ENCODE assay signal across 39 cellular contexts in the genomic region with DNA sequence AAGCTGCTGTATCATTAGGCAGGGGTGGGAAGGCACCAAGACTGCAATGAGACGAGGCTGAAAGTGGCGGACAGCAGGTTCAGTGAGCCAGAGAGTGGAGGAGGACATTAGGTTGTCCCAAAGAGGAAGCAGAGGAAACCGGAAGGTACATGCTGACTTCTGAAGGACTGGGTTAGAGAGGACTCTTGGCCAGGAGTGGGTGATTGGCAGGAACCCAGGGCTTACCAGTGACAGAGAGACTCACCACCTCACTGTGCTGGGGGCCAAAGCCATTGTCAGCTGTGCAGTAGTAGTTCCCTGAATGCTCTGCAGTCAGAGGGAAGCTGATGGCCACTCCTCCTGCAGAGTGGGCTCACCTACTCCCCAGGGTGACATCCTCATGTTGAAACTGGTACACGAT. TPM values are rescaled to one million over a fixed set of nuclear protein-coding genes. Genes with fewer than 3 reads are reported as not detected.
"Had no signal": no experiment of that assay in that cellular context is flagged by ENCODE, and none has a peak within 500 bp of the region (broad histone marks: within the 10 kb centered on the region; RNA-seq: fewer than 3 reads in every experiment).

No MANE protein-coding gene starts in this region.

- H3K4me1 Mint-ChIP-seq: activated CD4-positive, alpha-beta T cell treated with anti-CD3 and anti-CD28 coated beads, Interleukin-2, amount 10 ng/mL, durations not matched to agents 7 days and 5 days; activated T-helper 17 cell treated with anti-CD3 and anti-CD28 coated beads, Interleukin-2, amount 50 U/mL, for 72 hours; mesothelial cell of epicardium; nephron progenitor cell; stimulated activated effector memory CD8-positive, alpha-beta T cell treated with anti-CD3 and anti-CD28 coated beads, Interleukin-12 subunit alpha, Interleukin-12 subunit beta, amount 100 ng/mL, for 72 hours; stimulated activated naive CD8-positive, alpha-beta T cell treated with anti-CD3 and anti-CD28 coated beads, Interleukin-15, amount 100 ng/mL, for 72 hours had no signal

- H3K9me3 ChIP-seq: neutrophil, ovary, prostate gland had no signal

- H3K27ac ChIP-seq: brain microvascular endothelial cell, neutrophil, ovary, prostate gland, skin epidermis had no signal

- H3K36me3 ChIP-seq: brain microvascular endothelial cell, neutrophil, ovary, prostate gland had no signal

- ATAC-seq: activated CD8-positive, alpha-beta T cell treated with anti-CD3 and anti-CD28 coated beads for 36 hours; activated T-cell treated with anti-CD3 and anti-CD28 coated beads, Interleukin-2, amount 50 U/mL, for 4 hours; activated T-helper 17 cell treated with anti-CD3 and anti-CD28 coated beads, Interleukin-2, amount 50 U/mL, for 72 hours; left cardiac atrium; sciatic nerve; stimulated activated effector memory CD8-positive, alpha-beta T cell treated with anti-CD3 and anti-CD28 coated beads, Interleukin-12 subunit alpha, Interleukin-12 subunit beta, amount 100 ng/mL, for 72 hours; stimulated activated naive CD8-positive, alpha-beta T cell treated with anti-CD3 and anti-CD28 coated beads, Interleukin-15, amount 100 ng/mL, for 72 hours had no signal

- H3K36me3 Mint-ChIP-seq: mesothelial cell of epicardium; naive B cell; stimulated activated effector memory CD8-positive, alpha-beta T cell treated with anti-CD3 and anti-CD28 coated beads, Interleukin-12 subunit alpha, Interleukin-12 subunit beta, amount 100 ng/mL, for 72 hours had no signal

- H3K27me3 Mint-ChIP-seq: stimulated activated naive CD8-positive, alpha-beta T cell treated with anti-CD3 and anti-CD28 coated beads, Interleukin-15, amount 100 ng/mL, for 72 hours had no signal

- H3K27ac Mint-ChIP-seq: activated CD4-positive, alpha-beta T cell treated with anti-CD3 and anti-CD28 coated beads, Interleukin-2, amount 10 ng/mL, durations not matched to agents 7 days and 5 days; activated CD8-positive, alpha-beta T cell treated with anti-CD3 and anti-CD28 coated beads for 36 hours; activated T-helper 17 cell treated with anti-CD3 and anti-CD28 coated beads, Interleukin-2, amount 50 U/mL, for 72 hours; mesothelial cell of epicardium; nephron progenitor cell; stimulated activated effector memory CD8-positive, alpha-beta T cell treated with anti-CD3 and anti-CD28 coated beads, Interleukin-12 subunit alpha, Interleukin-12 subunit beta, amount 100 ng/mL, for 72 hours; T-helper 1 cell treated with Interleukin-12 subunit alpha and Interleukin-12 subunit beta and Interleukin-4 antibody, amounts not matched to agents 30 μg/mL and 1 μg/mL, for 36 hours had no signal

- H3K4me3 Mint-ChIP-seq: activated CD4-positive, alpha-beta T cell treated with anti-CD3 and anti-CD28 coated beads, Interleukin-2, amount 10 ng/mL, durations not matched to agents 7 days and 5 days; activated CD8-positive, alpha-beta T cell treated with anti-CD3 and anti-CD28 coated beads for 36 hours; activated T-cell treated with anti-CD3 and anti-CD28 coated beads, Interleukin-2, amount 50 U/mL, for 4 hours; activated T-helper 17 cell treated with anti-CD3 and anti-CD28 coated beads, Interleukin-2, amount 50 U/mL, for 72 hours; mesothelial cell of epicardium; naive B cell; nephron progenitor cell; stimulated activated effector memory CD8-positive, alpha-beta T cell treated with anti-CD3 and anti-CD28 coated beads, Interleukin-12 subunit alpha, Interleukin-12 subunit beta, amount 100 ng/mL, for 72 hours; stimulated activated naive CD8-positive, alpha-beta T cell treated with anti-CD3 and anti-CD28 coated beads, Interleukin-15, amount 100 ng/mL, for 72 hours; T-helper 1 cell treated with Interleukin-12 subunit alpha and Interleukin-12 subunit beta and Interleukin-4 antibody, amounts not matched to agents 30 μg/mL and 1 μg/mL, for 36 hours had no signal

- DNase-seq: activated CD4-positive, alpha-beta T cell treated with anti-CD3 and anti-CD28 coated beads for 1 hour; activated CD4-positive, alpha-beta T cell treated with anti-CD3 and anti-CD28 coated beads, Interleukin-2, amount 10 ng/mL, durations not matched to agents 7 days and 5 days; activated CD8-positive, alpha-beta T cell treated with anti-CD3 and anti-CD28 coated beads for 36 hours; activated gamma-delta T cell treated with Interleukin-2 at 50 U/mL for 16 hours; activated naive CD4-positive, alpha-beta T cell treated with anti-CD3 and anti-CD28 coated beads, Interleukin-2, amount 50 U/mL, for 16 hours; activated T-cell treated with anti-CD3 and anti-CD28 coated beads, Interleukin-2, amount 50 U/mL, for 4 hours; amniotic stem cell; brain microvascular endothelial cell; caudate nucleus; cortex of kidney; head of caudate nucleus; hippocampal formation; left cardiac atrium; naive B cell; nephron progenitor cell; ovary; retina; stimulated activated CD4-positive, alpha-beta T cell treated with anti-CD3 and anti-CD28 coated beads, Interleukin-12 subunit alpha, Interleukin-12 subunit beta, amount 100 ng/mL, for 4 hours; stimulated activated CD4-positive, alpha-beta T cell treated with anti-CD3 and anti-CD28 coated beads, Interleukin-4, amount 100 ng/mL, for 24 hours; stimulated activated naive CD8-positive, alpha-beta T cell treated with anti-CD3 and anti-CD28 coated beads, Interleukin-15, amount 100 ng/mL, for 72 hours; substantia nigra; T-helper 9 cell had no signal

- FAIRE-seq: astrocyte, endothelial cell of umbilical vein, keratinocyte had no signal

- H3K4me3 ChIP-seq: ovary, prostate gland, skin epidermis had no signal

- H3K27me3 ChIP-seq: brain microvascular endothelial cell, ovary had no signal

- H3K9me3 Mint-ChIP-seq: activated CD4-positive, alpha-beta T cell treated with anti-CD3 and anti-CD28 coated beads, Interleukin-2, amount 10 ng/mL, durations not matched to agents 7 days and 5 days; activated CD8-positive, alpha-beta T cell treated with anti-CD3 and anti-CD28 coated beads for 36 hours; activated T-cell treated with anti-CD3 and anti-CD28 coated beads, Interleukin-2, amount 50 U/mL, for 4 hours; mesothelial cell of epicardium; naive B cell; nephron progenitor cell; stimulated activated effector memory CD8-positive, alpha-beta T cell treated with anti-CD3 and anti-CD28 coated beads, Interleukin-12 subunit alpha, Interleukin-12 subunit beta, amount 100 ng/mL, for 72 hours; stimulated activated naive CD8-positive, alpha-beta T cell treated with anti-CD3 and anti-CD28 coated beads, Interleukin-15, amount 100 ng/mL, for 72 hours; T-helper 1 cell treated with Interleukin-12 subunit alpha and Interleukin-12 subunit beta and Interleukin-4 antibody, amounts not matched to agents 30 μg/mL and 1 μg/mL, for 36 hours had no signal

- H3K4me1 ChIP-seq: prostate gland had no signal

RNA-seq across cellular contexts. Expression of a gene that starts 41.9 kb away (rescaled TPM):
- total RNA-seq: activated CD4-positive, alpha-beta T cell treated with anti-CD3 and anti-CD28 coated beads, Interleukin-2, amount 10 ng/mL, durations not matched to agents 7 days and 5 days; activated CD8-positive, alpha-beta T cell treated with anti-CD3 and anti-CD28 coated beads for 36 hours; activated T-cell treated with anti-CD3 and anti-CD28 coated beads, Interleukin-2, amount 50 U/mL, for 4 hours; activated T-helper 17 cell treated with anti-CD3 and anti-CD28 coated beads, Interleukin-2, amount 50 U/mL, for 72 hours; astrocyte; chondrocyte; endothelial cell of umbilical vein; fibroblast of lung; fibroblast of villous mesenchyme; left cardiac atrium; liver; ovary; sciatic nerve; urinary bladder had no signal
- polyA plus RNA-seq: endothelial cell of umbilical vein, esophagus, fibroblast of lung, keratinocyte, liver, ovary, urinary bladder had no signal
